25 cellular contexts compared by ENCODE assay signal in genomic region chr13:26743971-26744370, GRCh38. TPM values are rescaled to one million over a fixed set of nuclear protein-coding genes. Genes with fewer than 3 reads are reported as not detected.
"Had no signal": no experiment of that assay in that cellular context is flagged by ENCODE, and none has a peak within 500 bp of the region (broad histone marks: within the 10 kb centered on the region; RNA-seq: fewer than 3 reads in every experiment).

No MANE protein-coding gene starts in this region.

- H3K4me3 ChIP-seq: colonic mucosa, esophagus squamous epithelium, gastrocnemius medialis, stomach, transverse colon had no signal

- H3K27ac ChIP-seq: colonic mucosa, esophagus squamous epithelium, gastrocnemius medialis, stomach, transverse colon had no signal

- H3K36me3 ChIP-seq: colonic mucosa, esophagus squamous epithelium, gastrocnemius medialis, stomach, transverse colon had no signal

- H3K9me3 ChIP-seq: colonic mucosa, gastrocnemius medialis, transverse colon had no signal

- ATAC-seq: activated CD8-positive, alpha-beta memory T cell treated with anti-CD3 and anti-CD28 coated beads, Interleukin-2, amount 10 ng/mL, durations not matched to agents 7 days and 5 days; activated CD8-positive, alpha-beta T cell treated with anti-CD3 and anti-CD28 coated beads for 36 hours; gastrocnemius medialis; left cardiac atrium; sciatic nerve; stimulated activated memory B cell treated with anti-CD40 and anti-IgM and Interleukin-4, amounts not matched to agents 10 μg/mL and 1 μg/mL and 100 μg/mL, for 72 hours had no signal

- H3K4me1 ChIP-seq: colonic mucosa, esophagus squamous epithelium, gastrocnemius medialis, stomach, transverse colon had no signal

- DNase-seq: activated CD4-positive, alpha-beta T cell treated with anti-CD3 and anti-CD28 coated beads, Interleukin-2, amount 10 ng/mL, durations not matched to agents 7 days and 5 days; activated CD8-positive, alpha-beta memory T cell treated with anti-CD3 and anti-CD28 coated beads, Interleukin-2, amount 10 ng/mL, durations not matched to agents 7 days and 5 days; activated CD8-positive, alpha-beta T cell treated with anti-CD3 and anti-CD28 coated beads for 36 hours; activated effector memory CD4-positive, alpha-beta T cell treated with anti-CD3 and anti-CD28 coated beads, Interleukin-2, amount 50 U/mL, for 16 hours; activated naive CD4-positive, alpha-beta T cell treated with anti-CD3 and anti-CD28 coated beads, Interleukin-2, amount 10 ng/mL, durations not matched to agents 7 days and 5 days; activated T-cell treated with anti-CD3 and anti-CD28 coated beads for 4 hours; amygdala; colonic mucosa; esophagus squamous epithelium; gastrocnemius medialis; hippocampal formation; islet precursor cell; left cardiac atrium; occipital lobe; posterior cingulate gyrus; small intestine; stimulated activated CD4-positive, alpha-beta T cell treated with anti-CD3 and anti-CD28 coated beads, Interleukin-2, amount 100 ng/mL, for 24 hours; stomach; transverse colon had no signal

RNA-seq across cellular contexts. Expression of gene GPR12, which starts 16.6 kb away (rescaled TPM):
- total RNA-seq: activated CD4-positive, alpha-beta T cell treated with anti-CD3 and anti-CD28 coated beads, Interleukin-2, amount 10 ng/mL, durations not matched to agents 7 days and 5 days; activated CD8-positive, alpha-beta memory T cell treated with anti-CD3 and anti-CD28 coated beads, Interleukin-2, amount 10 ng/mL, durations not matched to agents 7 days and 5 days; activated CD8-positive, alpha-beta T cell treated with anti-CD3 and anti-CD28 coated beads for 36 hours; bronchial epithelial cell; gastrocnemius medialis; liver; mononuclear cell; myocyte had no signal
